In genomic region chr3:134364061-134364935, GRCh38 we compare ENCODE assay signal across 8 cellular contexts. TPM values are rescaled to one million over a fixed set of nuclear protein-coding genes. Genes with fewer than 3 reads are reported as not detected.
DNase-seq lines count a peak whose midpoint lies in the region; ATAC-seq and TF ChIP-seq lines count a peak whose summit lies in the region.

No MANE protein-coding gene starts in this region.

- H3K4me2 ChIP-seq in OCI-LY7 (ENCODE audit: low read length) (peak overlapping the region; percentile 45), mammary epithelial cell (ENCODE audit: insufficient read depth, low read depth, low read length) (peak overlapping the region; percentile 84)

- H3K27ac ChIP-seq in OCI-LY7 (ENCODE audit: low read depth, low read length, poor library complexity, severe bottlenecking) = no peak overlapping the region
- H3K27ac ChIP-seq in mammary epithelial cell (ENCODE audit: insufficient read depth, low read depth, low read length) = peak overlapping the region; percentile 28
- peak overlapping the region; percentile 39 for H3K27ac ChIP-seq in iPS DF 6.9 (ENCODE audit: low read length)

- H3K79me2 ChIP-seq in OCI-LY7 (ENCODE audit: insufficient read depth, low read depth, low read length) = no peaks in the 10 kb centered on the region
- peaks cover 75% of the 10 kb centered on the region for H3K79me2 ChIP-seq in mammary epithelial cell (ENCODE audit: insufficient read depth, low read length)

- H3K27me3 ChIP-seq in mammary epithelial cell (ENCODE audit: insufficient read depth, low read length) (no peaks in the 10 kb centered on the region), iPS DF 6.9 (ENCODE audit: control insufficient read depth, insufficient read depth, low read length) (no peaks in the 10 kb centered on the region)

- H3K9me3 ChIP-seq in OCI-LY7 (ENCODE audit: low read length) (no peaks in the 10 kb centered on the region), mammary epithelial cell (replicated peaks; ENCODE audit: insufficient read depth, low read length) (no peaks in the 10 kb centered on the region), iPS DF 6.9 (ENCODE audit: control insufficient read depth, insufficient read depth, low read length) (no peaks in the 10 kb centered on the region)

- H3K9me2 ChIP-seq in OCI-LY7 (ENCODE audit: insufficient read depth, low read length) = no peaks in the 10 kb centered on the region

- POLR2A ChIA-PET in OCI-LY7 (lab: Charles Lee) = no interaction called here

- H2AFZ ChIP-seq in OCI-LY7 (ENCODE audit: low read length) = no peak overlapping the region
- no peak overlapping the region for H2AFZ ChIP-seq in mammary epithelial cell (ENCODE audit: low read depth, low read length)

- dilution Hi-C loops in mammary epithelial cell (cut with HindIII; ENCODE audit: low sequenced_read_pairs) = no loop called here

- no peak for ATAC-seq in GM21367 (IDR thresholded peaks at IDR 0.05; ENCODE audit: unreplicated experiment)

- H3K36me3 ChIP-seq in OCI-LY7 (ENCODE audit: insufficient read depth, low read length) = no peaks in the 10 kb centered on the region
- peaks cover 61% of the 10 kb centered on the region for H3K36me3 ChIP-seq in mammary epithelial cell (ENCODE audit: insufficient read depth, low read length)
- peaks cover 61% of the 10 kb centered on the region for H3K36me3 ChIP-seq in iPS DF 6.9 (ENCODE audit: control insufficient read depth, insufficient read depth, low read length)

- CTCF ChIA-PET in OCI-LY7 (lab: Charles Lee; ENCODE audit: unreplicated experiment) (interaction anchor here (0.8 kb wide), 1 partner anchor 18 kb away, joined by 3 read pairs; no protein-coding TSS in a partner anchor), mammary epithelial cell (lab: Charles Lee; ENCODE audit: low non-redundant PET) (interaction anchor here (1.0 kb wide), 2 partner anchors 55 to 109 kb away, joined by 3 to 5 read pairs; no protein-coding TSS in a partner anchor)

- H4K20me1 ChIP-seq in OCI-LY7 (ENCODE audit: insufficient read depth, low read length) (no peaks in the 10 kb centered on the region), mammary epithelial cell (ENCODE audit: insufficient read depth, low read length) (no peaks in the 10 kb centered on the region)

- in situ Hi-C loops in mammary epithelial cell (cut with MboI; ENCODE audit: low sequenced_read_pairs in 2 of 2) = loop anchor here in 1 of 2 donors (5.0 to 10.0 kb wide), 2 partner anchors 57 to 111 kb away; no protein-coding TSS in a partner anchor

- 0% methylated on average over 12 of the region's 37 CpGs for WGBS in mammary epithelial cell (ENCODE audit: low coverage, missing lambda C conversion rate)
- WGBS in iPS DF 6.9 (ENCODE audit: insufficient coverage, insufficient read length) = no CpG with 5 or more reads among the region's 37 CpGs

- DNase-seq in activated effector memory CD4-positive, alpha-beta T cell treated with anti-CD3 and anti-CD28 coated beads, Interleukin-2, amount 50 U/mL, for 16 hours = peak; percentile 67
- no peak for DNase-seq in activated effector memory CD4-positive, alpha-beta T cell treated with Interleukin-2 at 50 U/mL for 16 hours
- no peak for DNase-seq in OCI-LY7 (ENCODE audit: low spot score)
- DNase-seq in mammary epithelial cell = peak; percentile 93
- peak; percentile 67 for DNase-seq in iPS DF 6.9 (ENCODE audit: low read depth, low spot score)
- DNase-seq in renal cortical epithelial cell (ENCODE audit: low read depth) = peak; percentile 87
- DNase-seq in NK-92 (lab: John Stamatoyannopoulos, UW; ENCODE audit: unreplicated experiment) = no peak

- peak overlapping the region; percentile 19 for H3K9ac ChIP-seq in mammary epithelial cell (ENCODE audit: insufficient read depth, low read length)

- H3K4me3 ChIP-seq in OCI-LY7 (ENCODE audit: low read depth, low read length, poor library complexity, severe bottlenecking) = no peak overlapping the region
- peak overlapping the region in 2 of 3 experiments; percentile 17 to 23 for H3K4me3 ChIP-seq in mammary epithelial cell (replicated peaks in 1 of 3; ENCODE audit: insufficient read depth in 1 of 3, low read depth in 2 of 3, low read length in 3 of 3)
- no peak overlapping the region for H3K4me3 ChIP-seq in iPS DF 6.9 (ENCODE audit: low read length)

- no peak for TF ChIP-seq CTCF in OCI-LY7 (conservative IDR thresholded peaks at IDR 0.05; ENCODE audit: low read length)
- no peak for TF ChIP-seq CTCF in mammary epithelial cell (conservative IDR thresholded peaks at IDR 0.05 in 1 of 2, IDR thresholded peaks at IDR 0.05 in 1 of 2; ENCODE audit: extremely low read depth in 1 of 2, insufficient read depth in 1 of 2, low read depth in 1 of 2, low read length in 2 of 2)

- BruUV-seq in OCI-LY7 (replicated peaks; lab: Mats Ljungman, UMichigan) (no TSS peak), mammary epithelial cell (replicated peaks; lab: Mats Ljungman, UMichigan) (no TSS peak)

- H3K4me1 ChIP-seq in OCI-LY7 (ENCODE audit: insufficient read depth, low read length, poor library complexity, severe bottlenecking) = peaks cover 14% of the 10 kb centered on the region
- peaks cover 88% of the 10 kb centered on the region for H3K4me1 ChIP-seq in mammary epithelial cell (ENCODE audit: insufficient read depth, low read length)
- peaks cover 21% of the 10 kb centered on the region for H3K4me1 ChIP-seq in iPS DF 6.9 (ENCODE audit: control insufficient read depth, insufficient read depth, low read length)

- intact Hi-C loops in OCI-LY7 (cut with micrococcal nuclease; ENCODE audit: unreplicated experiment) (no loop called here), mammary epithelial cell (cut with micrococcal nuclease) (loop anchor here (1.0 to 2.0 kb wide), 2 partner anchors 9 to 111 kb away; no protein-coding TSS in a partner anchor)

RNA-seq across cellular contexts. Expression of gene AMOTL2, which starts 9.9 kb away (rescaled TPM):
- total RNA-seq in OCI-LY7 (2014; rRNA removed; shearing (Covaris generic)) = not detected in 2 replicates
- total RNA-seq in OCI-LY7 (2022) (not detected in 2 replicates), mammary epithelial cell (100 to 1,000 TPM; 116 to 144 TPM), renal cortical epithelial cell (141 and 180 TPM in 2 replicates)
- 47.5 TPM for polyA plus RNA-seq in mammary epithelial cell
- 86.1 TPM for polyA minus RNA-seq in mammary epithelial cell

Comparison
In these comparisons a context has a peak if more than half of its experiments do, and no peak if none do; other contexts are left out.
1. DNase-seq: peak in activated effector memory CD4-positive, alpha-beta T cell treated with anti-CD3 and anti-CD28 coated beads, Interleukin-2, amount 50 U/mL, for 16 hours (single experiment), mammary epithelial cell (single experiment), iPS DF 6.9 (single experiment) and renal cortical epithelial cell (single experiment); none in activated effector memory CD4-positive, alpha-beta T cell treated with Interleukin-2 at 50 U/mL for 16 hours (single experiment), OCI-LY7 (single experiment) and NK-92 (single experiment).
2. H3K4me3 ChIP-seq: peak in mammary epithelial cell (2 of 3); none in OCI-LY7 (single experiment) and iPS DF 6.9 (single experiment).
3. RNA of gene AMOTL2, which starts 9.9 kb away (total RNA-seq): 141 to 180 TPM in renal cortical epithelial cell and 116 to 144 TPM in mammary epithelial cell; not detected in OCI-LY7; every median in the first group is over 100 times any median in the second.